8 cellular contexts compared by ENCODE assay signal in genomic region chr16:1991588-1992474, GRCh38. TPM values are rescaled to one million over a fixed set of nuclear protein-coding genes. Genes with fewer than 3 reads are reported as not detected.
DNase-seq lines count a peak whose midpoint lies in the region; ATAC-seq and TF ChIP-seq lines count a peak whose summit lies in the region.

No MANE protein-coding gene starts in this region.

- H3K27ac ChIP-seq in BLaER1 = no peak overlapping the region
- H3K27ac ChIP-seq in WERI-Rb-1 = no peak overlapping the region

- TF ChIP-seq CTCF in chondrocyte (IDR thresholded peaks at IDR 0.05) (no peak), WERI-Rb-1 (IDR thresholded peaks at IDR 0.05; ENCODE audit: low read depth, low read length) (no peak)

- H3K27me3 ChIP-seq in BLaER1 = peaks cover 52% of the 10 kb centered on the region
- no peaks in the 10 kb centered on the region for H3K27me3 ChIP-seq in WERI-Rb-1 (ENCODE audit: insufficient read depth, low read depth, severe bottlenecking)

- H3K4me2 ChIP-seq in BLaER1 = peak overlapping the region; percentile 75

- H3K4me3 ChIP-seq in BLaER1 (peak overlapping the region; percentile 56), WERI-Rb-1 (ENCODE audit: low read depth, low read length) (no peak overlapping the region)

- H4K20me1 ChIP-seq in BLaER1 = peaks cover 20% of the 10 kb centered on the region

- no peaks in the 10 kb centered on the region for H3K9me3 ChIP-seq in BLaER1
- H3K9me3 ChIP-seq in WERI-Rb-1 (ENCODE audit: severe bottlenecking) = no peaks in the 10 kb centered on the region

- peaks cover 13% of the 10 kb centered on the region for H3K27me3 Mint-ChIP-seq in activated CD4-positive, alpha-beta T cell treated with anti-CD3 and anti-CD28 coated beads, Interleukin-2, amount 10 ng/mL, durations not matched to agents 24 days and 14 days
- peaks cover 14% of the 10 kb centered on the region for H3K27me3 Mint-ChIP-seq in chondrocyte (ENCODE audit: low read depth)

- H3K36me3 Mint-ChIP-seq in activated CD4-positive, alpha-beta T cell treated with anti-CD3 and anti-CD28 coated beads, Interleukin-2, amount 10 ng/mL, durations not matched to agents 24 days and 14 days (ENCODE audit: low read depth) = peaks cover 16% of the 10 kb centered on the region
- H3K36me3 Mint-ChIP-seq in chondrocyte (ENCODE audit: low read depth) = peaks cover 2% of the 10 kb centered on the region

- H3K4me1 Mint-ChIP-seq in activated CD4-positive, alpha-beta T cell treated with anti-CD3 and anti-CD28 coated beads, Interleukin-2, amount 10 ng/mL, durations not matched to agents 24 days and 14 days = peaks cover 21% of the 10 kb centered on the region
- H3K4me1 Mint-ChIP-seq in chondrocyte (ENCODE audit: low read depth) = peaks cover 5% of the 10 kb centered on the region

- peaks cover 23% of the 10 kb centered on the region for H3K36me3 ChIP-seq in BLaER1
- peaks cover 15% of the 10 kb centered on the region for H3K36me3 ChIP-seq in WERI-Rb-1

- peaks cover 40% of the 10 kb centered on the region for H3K4me1 ChIP-seq in BLaER1

- H3K9me3 Mint-ChIP-seq in activated CD4-positive, alpha-beta T cell treated with anti-CD3 and anti-CD28 coated beads, Interleukin-2, amount 10 ng/mL, durations not matched to agents 24 days and 14 days = no peaks in the 10 kb centered on the region
- no peaks in the 10 kb centered on the region for H3K9me3 Mint-ChIP-seq in chondrocyte (ENCODE audit: low read depth)

- H3K9ac ChIP-seq in BLaER1 = no peak overlapping the region

- peak overlapping the region; percentile 83 for H3K27ac Mint-ChIP-seq in activated CD4-positive, alpha-beta T cell treated with anti-CD3 and anti-CD28 coated beads, Interleukin-2, amount 10 ng/mL, durations not matched to agents 24 days and 14 days
- no peak overlapping the region for H3K27ac Mint-ChIP-seq in chondrocyte (ENCODE audit: unreplicated experiment)

- peak overlapping the region; percentile 86 for H3K4me3 Mint-ChIP-seq in activated CD4-positive, alpha-beta T cell treated with anti-CD3 and anti-CD28 coated beads, Interleukin-2, amount 10 ng/mL, durations not matched to agents 24 days and 14 days
- H3K4me3 Mint-ChIP-seq in chondrocyte (ENCODE audit: unreplicated experiment) = peak overlapping the region; percentile 36

- intact Hi-C loops in activated CD4-positive, alpha-beta T cell treated with anti-CD3 and anti-CD28 coated beads, Interleukin-2, amount 10 ng/mL, durations not matched to agents 24 days and 14 days (cut with micrococcal nuclease) = loop anchor here (1.0 to 5.0 kb wide), 4 partner anchors 8 to 55 kb away; partner anchors contain the start of genes GFER, NTHL1, RPS2 and TSC2

- DNase-seq in HuH-7 (ENCODE audit: low spot score) = peak; percentile 90
- DNase-seq in activated CD4-positive, alpha-beta T cell treated with anti-CD3 and anti-CD28 coated beads, Interleukin-2, amount 10 ng/mL, durations not matched to agents 24 days and 14 days = peak; percentile 98
- no peak for DNase-seq in chondrocyte (ENCODE audit: low spot score)
- DNase-seq in kidney glomerular epithelial cell (lab: John Stamatoyannopoulos, UW) = peak; percentile 75
- peak; percentile 97 for DNase-seq in stimulated activated CD4-positive, alpha-beta T cell treated with anti-CD3 and anti-CD28 coated beads, Interleukin-15, amount 100 ng/mL, for 24 hours
- DNase-seq in WERI-Rb-1 = no peak

- ATAC-seq in GM19468 (IDR thresholded peaks at IDR 0.05; ENCODE audit: extremely low read depth, unreplicated experiment) = peak; percentile 45

RNA-seq across cellular contexts. Expression of gene SYNGR3, which starts 2.1 kb away (rescaled TPM):
- 18.1 and 20.2 TPM in 2 replicates for total RNA-seq in activated CD4-positive, alpha-beta T cell treated with anti-CD3 and anti-CD28 coated beads, Interleukin-2, amount 10 ng/mL, durations not matched to agents 24 days and 14 days
- total RNA-seq in chondrocyte = 0.39 to 0.74 TPM (median 0.67 TPM) in 3 replicates

RNA-seq across cellular contexts. Expression of gene GFER, which starts 7.8 kb away (rescaled TPM):
- 41.6 and 42.8 TPM in 2 replicates for total RNA-seq in activated CD4-positive, alpha-beta T cell treated with anti-CD3 and anti-CD28 coated beads, Interleukin-2, amount 10 ng/mL, durations not matched to agents 24 days and 14 days
- 17.0 to 19.7 TPM (median 17.5 TPM) in 3 replicates for total RNA-seq in chondrocyte

RNA-seq across cellular contexts. Expression of gene NOXO1, which starts 10.6 kb away (rescaled TPM):
- total RNA-seq in activated CD4-positive, alpha-beta T cell treated with anti-CD3 and anti-CD28 coated beads, Interleukin-2, amount 10 ng/mL, durations not matched to agents 24 days and 14 days = 0.56 TPM in 1 of 2 replicates, not detected in the other
- total RNA-seq in chondrocyte = 0.25 to 0.48 TPM (median 0.26 TPM) in 3 replicates

RNA-seq across cellular contexts. Expression of gene ZNF598, which starts 17.8 kb away (rescaled TPM):
- 93.9 and 99.0 TPM in 2 replicates for total RNA-seq in activated CD4-positive, alpha-beta T cell treated with anti-CD3 and anti-CD28 coated beads, Interleukin-2, amount 10 ng/mL, durations not matched to agents 24 days and 14 days
- 39.0 to 43.4 TPM (median 41.7 TPM) in 3 replicates for total RNA-seq in chondrocyte

RNA-seq across cellular contexts. Expression of gene TBL3, which starts 20.0 kb away (rescaled TPM):
- 81.4 and 87.5 TPM in 2 replicates for total RNA-seq in activated CD4-positive, alpha-beta T cell treated with anti-CD3 and anti-CD28 coated beads, Interleukin-2, amount 10 ng/mL, durations not matched to agents 24 days and 14 days
- total RNA-seq in chondrocyte = 20.9 to 40.1 TPM (median 21.6 TPM) in 3 replicates

Comparison
In these comparisons a context has a peak if more than half of its experiments do, and no peak if none do; other contexts are left out.
1. DNase-seq: peak in HuH-7 (single experiment), activated CD4-positive, alpha-beta T cell treated with anti-CD3 and anti-CD28 coated beads, Interleukin-2, amount 10 ng/mL, durations not matched to agents 24 days and 14 days (single experiment), kidney glomerular epithelial cell (single experiment) and stimulated activated CD4-positive, alpha-beta T cell treated with anti-CD3 and anti-CD28 coated beads, Interleukin-15, amount 100 ng/mL, for 24 hours (single experiment); none in chondrocyte (single experiment) and WERI-Rb-1 (single experiment).
2. RNA of gene SYNGR3, which starts 2.1 kb away (total RNA-seq): 18.1 to 20.2 TPM in activated CD4-positive, alpha-beta T cell treated with anti-CD3 and anti-CD28 coated beads, Interleukin-2, amount 10 ng/mL, durations not matched to agents 24 days and 14 days; 0.39 to 0.74 TPM in chondrocyte; every median in the first group is over 10 times any median in the second.